Comparison of ENCODE assay signal across 1 cellular context in genomic region chr9:38277601-38278200, GRCh38.
TF ChIP-seq lines count a peak whose summit lies in the region.

No MANE protein-coding gene starts in this region.

TF ChIP-seq in WTC11, 78 proteins besides CTCF, POLR2A, EP300 and RAD21 (continued from another document):
- TF ChIP-seq, protein P1, sequence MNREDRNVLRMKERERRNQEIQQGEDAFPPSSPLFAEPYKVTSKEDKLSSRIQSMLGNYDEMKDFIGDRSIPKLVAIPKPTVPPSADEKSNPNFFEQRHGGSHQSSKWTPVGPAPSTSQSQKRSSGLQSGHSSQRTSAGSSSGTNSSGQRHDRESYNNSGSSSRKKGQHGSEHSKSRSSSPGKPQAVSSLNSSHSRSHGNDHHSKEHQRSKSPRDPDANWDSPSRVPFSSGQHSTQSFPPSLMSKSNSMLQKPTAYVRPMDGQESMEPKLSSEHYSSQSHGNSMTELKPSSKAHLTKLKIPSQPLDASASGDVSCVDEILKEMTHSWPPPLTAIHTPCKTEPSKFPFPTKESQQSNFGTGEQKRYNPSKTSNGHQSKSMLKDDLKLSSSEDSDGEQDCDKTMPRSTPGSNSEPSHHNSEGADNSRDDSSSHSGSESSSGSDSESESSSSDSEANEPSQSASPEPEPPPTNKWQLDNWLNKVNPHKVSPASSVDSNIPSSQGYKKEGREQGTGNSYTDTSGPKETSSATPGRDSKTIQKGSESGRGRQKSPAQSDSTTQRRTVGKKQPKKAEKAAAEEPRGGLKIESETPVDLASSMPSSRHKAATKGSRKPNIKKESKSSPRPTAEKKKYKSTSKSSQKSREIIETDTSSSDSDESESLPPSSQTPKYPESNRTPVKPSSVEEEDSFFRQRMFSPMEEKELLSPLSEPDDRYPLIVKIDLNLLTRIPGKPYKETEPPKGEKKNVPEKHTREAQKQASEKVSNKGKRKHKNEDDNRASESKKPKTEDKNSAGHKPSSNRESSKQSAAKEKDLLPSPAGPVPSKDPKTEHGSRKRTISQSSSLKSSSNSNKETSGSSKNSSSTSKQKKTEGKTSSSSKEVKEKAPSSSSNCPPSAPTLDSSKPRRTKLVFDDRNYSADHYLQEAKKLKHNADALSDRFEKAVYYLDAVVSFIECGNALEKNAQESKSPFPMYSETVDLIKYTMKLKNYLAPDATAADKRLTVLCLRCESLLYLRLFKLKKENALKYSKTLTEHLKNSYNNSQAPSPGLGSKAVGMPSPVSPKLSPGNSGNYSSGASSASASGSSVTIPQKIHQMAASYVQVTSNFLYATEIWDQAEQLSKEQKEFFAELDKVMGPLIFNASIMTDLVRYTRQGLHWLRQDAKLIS (CRISPR knock-in tag; IDR thresholded peaks at IDR 0.05; ENCODE audit: borderline replicate concordance), result no peak
- TF ChIP-seq ZNF232 (CRISPR knock-in tag; IDR thresholded peaks at IDR 0.05) (no peak), KAT7 (CRISPR knock-in tag; IDR thresholded peaks at IDR 0.05; ENCODE audit: borderline replicate concordance) (no peak)
